Comparison of ENCODE assay signal across 13 cellular contexts in genomic region chr13:34346626-34347025, GRCh38.
"Had no signal": no experiment of that assay in that cellular context is flagged by ENCODE, and none has a peak within 500 bp of the region (broad histone marks: within the 10 kb centered on the region; RNA-seq: fewer than 3 reads in every experiment).

No MANE protein-coding gene starts in this region.

- H3K36me3 ChIP-seq: gastrocnemius medialis, heart right ventricle, left ventricle myocardium inferior, neural progenitor cell, pancreas, stomach, tibial nerve, vagina had no signal

- H3K36me3 Mint-ChIP-seq: activated naive CD8-positive, alpha-beta T cell; neural progenitor cell had no signal

- H3K4me2 ChIP-seq: neural progenitor cell had no signal

- H3K27me3 ChIP-seq: gastrocnemius medialis, heart right ventricle, neural progenitor cell, pancreas, stomach, tibial nerve, vagina had no signal

- H3K4me3 ChIP-seq: gastrocnemius medialis, heart right ventricle, left ventricle myocardium inferior, neural progenitor cell, pancreas, stomach, tibial nerve, vagina had no signal

- H3K27ac Mint-ChIP-seq: activated naive CD8-positive, alpha-beta T cell; neural progenitor cell had no signal

- H3K9me3 Mint-ChIP-seq: neural progenitor cell had no signal

- H3K4me1 ChIP-seq: gastrocnemius medialis, neural progenitor cell, vagina had no signal

- H3K27me3 Mint-ChIP-seq: activated naive CD8-positive, alpha-beta T cell had no signal

- H3K9me3 ChIP-seq: gastrocnemius medialis, heart right ventricle, left ventricle myocardium inferior, pancreas, stomach, tibial nerve, vagina had no signal

- H3K4me3 Mint-ChIP-seq: activated naive CD8-positive, alpha-beta T cell; neural progenitor cell had no signal

- H2AFZ ChIP-seq: neural progenitor cell had no signal

- H3K27ac ChIP-seq: gastrocnemius medialis, heart right ventricle, neural progenitor cell, tibial nerve, vagina had no signal

- DNase-seq: activated CD4-positive, alpha-beta T cell treated with anti-CD3 and anti-CD28 coated beads, Interleukin-2, amount 50 U/mL, for 48 hours; activated gamma-delta T cell; activated T-cell treated with anti-CD3 and anti-CD28 coated beads, Interleukin-2, amount 50 U/mL, for 48 hours; gastrocnemius medialis; heart right ventricle; left ventricle myocardium inferior; pancreas; stomach had no signal

- H3K9ac ChIP-seq: neural progenitor cell had no signal

- ATAC-seq: activated CD4-positive, CD25-positive, alpha-beta regulatory T cell treated with anti-CD3 and anti-CD28 coated beads, Interleukin-2, amount 50 U/mL, for 24 hours; gastrocnemius medialis; heart right ventricle had no signal
